In the genomic region with DNA sequence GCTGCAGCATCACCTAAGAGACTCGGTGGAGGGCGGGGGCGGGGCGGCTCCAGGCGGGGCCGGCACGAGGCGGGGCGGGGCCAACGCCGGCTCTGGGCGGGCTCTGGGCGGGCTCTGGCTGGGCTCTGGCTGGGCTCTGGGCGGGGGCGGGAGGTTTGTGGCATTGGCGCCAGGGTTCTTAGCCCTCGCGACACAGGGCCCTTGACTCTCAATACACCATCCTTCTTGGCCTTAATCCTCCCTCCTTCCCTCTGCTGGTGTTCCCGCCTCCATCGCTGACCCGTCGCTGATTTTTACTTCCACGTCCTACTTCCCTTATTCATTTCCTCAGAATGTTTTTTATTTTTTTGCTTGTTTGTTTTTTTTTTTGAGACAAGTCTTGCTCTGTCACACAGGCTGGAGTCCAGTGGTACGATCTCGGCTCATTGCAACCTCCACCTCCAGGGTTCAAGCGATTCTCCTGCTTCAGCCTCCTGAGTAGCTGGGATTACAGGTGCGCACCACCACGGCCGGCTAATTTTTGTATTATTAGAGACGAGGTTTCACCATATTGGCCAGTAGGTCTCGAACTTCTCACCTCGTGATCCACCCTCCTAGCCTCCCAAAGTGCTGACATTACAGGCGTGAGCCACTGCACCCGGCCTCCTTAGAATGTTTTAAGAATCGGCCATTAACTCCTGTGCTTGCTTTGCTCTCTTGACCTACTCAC, we compare ENCODE assay signal across 8 cellular contexts. TPM values are rescaled to one million over a fixed set of nuclear protein-coding genes. Genes with fewer than 3 reads are reported as not detected.
DNase-seq lines count a peak whose midpoint lies in the region; ATAC-seq and TF ChIP-seq lines count a peak whose summit lies in the region.

A gene with protein sequence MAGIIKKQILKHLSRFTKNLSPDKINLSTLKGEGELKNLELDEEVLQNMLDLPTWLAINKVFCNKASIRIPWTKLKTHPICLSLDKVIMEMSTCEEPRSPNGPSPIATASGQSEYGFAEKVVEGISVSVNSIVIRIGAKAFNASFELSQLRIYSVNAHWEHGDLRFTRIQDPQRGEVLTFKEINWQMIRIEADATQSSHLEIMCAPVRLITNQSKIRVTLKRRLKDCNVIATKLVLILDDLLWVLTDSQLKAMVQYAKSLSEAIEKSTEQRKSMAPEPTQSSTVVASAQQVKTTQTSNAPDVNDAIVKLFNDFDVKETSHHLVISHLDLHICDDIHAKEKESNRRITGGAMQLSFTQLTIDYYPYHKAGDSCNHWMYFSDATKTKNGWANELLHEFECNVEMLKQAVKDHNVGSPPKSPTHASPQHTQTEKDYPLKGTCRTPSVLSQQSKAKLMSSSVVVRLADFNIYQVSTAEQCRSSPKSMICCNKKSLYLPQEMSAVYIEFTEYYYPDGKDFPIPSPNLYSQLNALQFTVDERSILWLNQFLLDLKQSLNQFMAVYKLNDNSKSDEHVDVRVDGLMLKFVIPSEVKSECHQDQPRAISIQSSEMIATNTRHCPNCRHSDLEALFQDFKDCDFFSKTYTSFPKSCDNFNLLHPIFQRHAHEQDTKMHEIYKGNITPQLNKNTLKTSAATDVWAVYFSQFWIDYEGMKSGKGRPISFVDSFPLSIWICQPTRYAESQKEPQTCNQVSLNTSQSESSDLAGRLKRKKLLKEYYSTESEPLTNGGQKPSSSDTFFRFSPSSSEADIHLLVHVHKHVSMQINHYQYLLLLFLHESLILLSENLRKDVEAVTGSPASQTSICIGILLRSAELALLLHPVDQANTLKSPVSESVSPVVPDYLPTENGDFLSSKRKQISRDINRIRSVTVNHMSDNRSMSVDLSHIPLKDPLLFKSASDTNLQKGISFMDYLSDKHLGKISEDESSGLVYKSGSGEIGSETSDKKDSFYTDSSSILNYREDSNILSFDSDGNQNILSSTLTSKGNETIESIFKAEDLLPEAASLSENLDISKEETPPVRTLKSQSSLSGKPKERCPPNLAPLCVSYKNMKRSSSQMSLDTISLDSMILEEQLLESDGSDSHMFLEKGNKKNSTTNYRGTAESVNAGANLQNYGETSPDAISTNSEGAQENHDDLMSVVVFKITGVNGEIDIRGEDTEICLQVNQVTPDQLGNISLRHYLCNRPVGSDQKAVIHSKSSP (N-terminal part only) (minus strand): TSS at position 24 of the 709 bp plus-strand sequence. CDS start 239 bp downstream, outside the sequence.

- peak within 1 kb of the TSS; percentile 91 for H3K27ac Mint-ChIP-seq in T-helper 17 cell

- no peaks in the 10 kb centered on the region for H3K27me3 ChIP-seq in left ventricle myocardium inferior (ENCODE audit: low read depth)
- no peaks in the 10 kb centered on the region for H3K27me3 ChIP-seq in prostate gland (replicated peaks; ENCODE audit: insufficient read depth)
- no peaks in the 10 kb centered on the region for H3K27me3 ChIP-seq in upper lobe of right lung

- peak; percentile 37 for TF ChIP-seq POLR2A in GM15510 (IDR thresholded peaks at IDR 0.05; ENCODE audit: borderline replicate concordance, extremely low read depth, insufficient read length)
- TF ChIP-seq POLR2A in prostate gland (IDR thresholded peaks at IDR 0.05), result no peak

- H3K9me3 ChIP-seq in T-helper 17 cell (ENCODE audit: control insufficient read depth, low read length, poor library complexity, severe bottlenecking) (no peaks in the 10 kb centered on the region), left ventricle myocardium inferior (replicated peaks) (peaks cover 2% of the 10 kb centered on the region), prostate gland (no peaks in the 10 kb centered on the region), upper lobe of right lung (no peaks in the 10 kb centered on the region)

- H3K36me3 Mint-ChIP-seq in T-helper 17 cell (ENCODE audit: low read depth), result no peaks in the 10 kb centered on the region

- H3K4me3 Mint-ChIP-seq in T-helper 17 cell, result peak within 1 kb of the TSS; percentile 95

- peak within 1 kb of the TSS; percentile 90 for H3K4me3 ChIP-seq in left ventricle myocardium inferior
- peak within 1 kb of the TSS; percentile 74 to 82 for H3K4me3 ChIP-seq in prostate gland
- peak within 1 kb of the TSS; percentile 98 for H3K4me3 ChIP-seq in upper lobe of right lung

- ATAC-seq in HG02884 (IDR thresholded peaks at IDR 0.05; ENCODE audit: unreplicated experiment) (peak; percentile 57), T-helper 17 cell (peak; percentile 97), upper lobe of right lung (peak; percentile 98)

- no peaks in the 10 kb centered on the region for H3K36me3 ChIP-seq in left ventricle myocardium inferior
- no peaks in the 10 kb centered on the region for H3K36me3 ChIP-seq in prostate gland
- H3K36me3 ChIP-seq in upper lobe of right lung, result no peaks in the 10 kb centered on the region

- WGBS in prostate gland, result 42% methylated on average over 21 of the region's 35 CpGs

- intact Hi-C loops in left ventricle myocardium inferior (cut with micrococcal nuclease), result no loop called here
- intact Hi-C loops in prostate gland (cut with DNase I), result loop anchor here (5.0 kb wide), 1 partner anchor 59 kb away; a partner anchor contains a TSS
- intact Hi-C loops in upper lobe of right lung (cut with DNase I), result no loop called here

- no peaks in the 10 kb centered on the region for H3K27me3 Mint-ChIP-seq in T-helper 17 cell

- H3K27ac ChIP-seq in left ventricle myocardium inferior (replicated peaks), result peak within 1 kb of the TSS; percentile 94
- peak within 1 kb of the TSS; percentile 93 to 94 for H3K27ac ChIP-seq in prostate gland
- peak within 1 kb of the TSS; percentile 97 for H3K27ac ChIP-seq in upper lobe of right lung

- H3K4me1 ChIP-seq in left ventricle myocardium inferior, result peaks cover 42% of the 10 kb centered on the region
- no peaks in the 10 kb centered on the region for H3K4me1 ChIP-seq in prostate gland (replicated peaks)
- peaks cover 13% of the 10 kb centered on the region for H3K4me1 ChIP-seq in upper lobe of right lung

- peaks cover 24% of the 10 kb centered on the region for H3K4me1 Mint-ChIP-seq in T-helper 17 cell

- DNase-seq in NCI-H146 treated with DMSO at 0.1 percent for 48 hours (lab: John Stamatoyannopoulos, UW; ENCODE audit: unreplicated experiment), result peak; percentile 68
- DNase-seq in T-helper 17 cell, result peak; percentile 82 to 93 (median 90)
- peak; percentile 52 for DNase-seq in amniotic epithelial cell (ENCODE audit: low read depth)
- peak; percentile 93 for DNase-seq in left ventricle myocardium inferior
- peak; percentile 90 for DNase-seq in prostate gland (ENCODE audit: low spot score)
- peak; percentile 96 for DNase-seq in upper lobe of right lung

- TF ChIP-seq CTCF in left ventricle myocardium inferior (IDR thresholded peaks at IDR 0.05; ENCODE audit: borderline replicate concordance) (no peak), prostate gland (IDR thresholded peaks at IDR 0.05) (no peak), upper lobe of right lung (IDR thresholded peaks at IDR 0.05) (no peak)

RNA-seq across cellular contexts. Expression of the gene that starts here (rescaled TPM):
- total RNA-seq in T-helper 17 cell (10 to 100 TPM; 22.6 to 30.9 TPM), left ventricle myocardium inferior (11.9 TPM), prostate gland (10 to 100 TPM; 20.4 to 24.8 TPM), upper lobe of right lung (22.0 TPM)

Comparison
In these comparisons a context has a peak if more than half of its experiments do, and no peak if none do; other contexts are left out.
1. Peak in every context shown above with its lines: DNase-seq, ATAC-seq, H3K4me3 ChIP-seq and H3K27ac ChIP-seq.